8 cellular contexts compared by ENCODE assay signal in the genomic region with DNA sequence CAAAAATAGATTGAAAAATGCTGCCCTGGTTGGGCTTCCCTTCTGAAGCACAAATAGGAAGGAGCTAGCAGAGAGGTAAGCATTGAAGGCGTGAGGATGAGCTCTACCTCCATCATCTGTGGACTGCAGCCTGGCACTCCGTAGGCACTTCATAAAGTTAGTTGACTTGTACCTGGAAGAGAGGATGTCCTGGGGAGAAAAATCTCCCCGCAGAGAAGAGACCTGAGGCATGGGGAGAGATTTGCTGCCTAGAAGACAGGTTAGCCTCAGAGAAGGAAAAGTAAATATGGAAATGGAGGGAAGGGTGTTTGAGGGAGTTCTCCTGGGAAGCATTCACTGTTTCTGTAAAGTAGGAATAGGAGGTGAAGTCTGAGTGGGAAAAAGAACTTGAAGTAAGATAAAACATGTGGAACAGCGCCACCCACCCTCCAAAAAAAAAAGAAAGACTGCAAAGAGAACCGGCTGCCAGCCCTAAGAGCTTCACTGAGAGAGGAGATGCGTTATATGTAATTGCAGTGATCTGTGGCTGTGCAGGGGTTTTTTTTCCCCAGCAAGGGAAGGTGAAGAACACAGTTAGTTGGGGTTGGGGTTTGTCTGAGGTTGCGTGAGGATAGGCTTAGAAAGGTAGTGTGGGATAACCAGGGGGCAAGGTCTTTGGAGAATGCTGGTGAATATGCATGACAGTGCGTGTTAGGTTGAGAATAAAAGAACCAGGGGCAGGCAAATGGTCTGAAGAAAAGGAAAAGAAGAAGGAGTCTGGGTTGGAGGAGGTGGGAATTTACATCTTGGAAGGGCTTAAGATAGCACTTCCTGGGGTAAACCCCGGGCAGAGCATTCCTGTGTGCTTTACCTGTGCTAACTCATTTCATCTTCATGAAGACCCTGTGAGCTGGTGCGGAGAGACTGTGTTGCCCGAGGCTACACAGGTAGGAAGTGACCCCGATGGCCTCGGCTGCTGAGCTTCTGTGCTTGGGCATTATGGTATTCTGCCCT. TPM values are rescaled to one million over a fixed set of nuclear protein-coding genes. Genes with fewer than 3 reads are reported as not detected.
DNase-seq lines count a peak whose midpoint lies in the region; ATAC-seq and TF ChIP-seq lines count a peak whose summit lies in the region.

No MANE protein-coding gene starts in this region.

- no peak overlapping the region for H3K14ac ChIP-seq in trophoblast cell (ENCODE audit: low read length)

- DNase-seq in G401 (ENCODE audit: low spot score) (peak; percentile 71), erythroblast (lab: John Stamatoyannopoulos, UW) (peak; percentile 46 to 68), trophoblast cell (peak in 1 of 2 donors; percentile 34), NCI-H1092 treated with DMSO at 0.1 percent for 48 hours (lab: John Stamatoyannopoulos, UW) (no peak)

- no peak overlapping the region for H3K9ac ChIP-seq in OCI-LY3 (ENCODE audit: low read length)
- no peak overlapping the region for H3K9ac ChIP-seq in trophoblast cell (ENCODE audit: low read length)

- H3K79me2 ChIP-seq in OCI-LY3 (ENCODE audit: low read length) (peaks cover 74% of the 10 kb centered on the region), trophoblast cell (ENCODE audit: control insufficient read depth, insufficient read depth, low read length, poor library complexity) (peaks cover 11% of the 10 kb centered on the region)

- no peak overlapping the region for H4K91ac ChIP-seq in trophoblast cell (ENCODE audit: low read depth, low read length)

- H2AFZ ChIP-seq in OCI-LY3 (ENCODE audit: low read depth, low read length) (no peak overlapping the region), trophoblast cell (ENCODE audit: insufficient read depth, low read length, poor library complexity) (no peak overlapping the region)

- no peak overlapping the region for H3K18ac ChIP-seq in trophoblast cell (ENCODE audit: low read length)

- H4K12ac ChIP-seq in trophoblast cell (ENCODE audit: low read depth, low read length) = no peak overlapping the region

- H3K4me3 ChIP-seq in OCI-LY3 (ENCODE audit: low read length) = no peak overlapping the region
- no peak overlapping the region for H3K4me3 ChIP-seq in trophoblast cell (ENCODE audit: low read depth, low read length)

- H3K9me3 ChIP-seq in OCI-LY3 (ENCODE audit: insufficient read depth, low read length) (no peaks in the 10 kb centered on the region), trophoblast cell (ENCODE audit: insufficient read depth, low read depth, low read length) (no peaks in the 10 kb centered on the region)

- H3K4ac ChIP-seq in trophoblast cell (ENCODE audit: low read depth, low read length) = no peak overlapping the region

- ATAC-seq in GM21528 (IDR thresholded peaks at IDR 0.05; ENCODE audit: low FRiP score, unreplicated experiment) = no peak
- ATAC-seq in HG02852 (IDR thresholded peaks at IDR 0.05; ENCODE audit: unreplicated experiment) = no peak
- ATAC-seq in HG02973 (IDR thresholded peaks at IDR 0.05; ENCODE audit: unreplicated experiment) = no peak

- H3K4me1 ChIP-seq in OCI-LY3 (ENCODE audit: low read length) = peaks cover 14% of the 10 kb centered on the region
- H3K4me1 ChIP-seq in trophoblast cell (ENCODE audit: control insufficient read depth in 1 of 2, insufficient read depth in 2 of 2, low read length in 2 of 2) = peaks cover 24 to 26% of the 10 kb centered on the region in 2 experiments

- in situ Hi-C loops in G401 (cut with HindIII; ENCODE audit: low sequenced_read_pairs) = loop anchor here (25.0 kb wide), 1 partner anchor 131 kb away; no protein-coding TSS in a partner anchor

- H2BK120ac ChIP-seq in trophoblast cell (ENCODE audit: insufficient read depth, low read length, poor library complexity) = no peak overlapping the region

- H3K27ac ChIP-seq in OCI-LY3 (ENCODE audit: low read length) = no peak overlapping the region
- H3K27ac ChIP-seq in trophoblast cell (ENCODE audit: low read depth, low read length) = peak overlapping the region; percentile 42

- peaks cover 5% of the 10 kb centered on the region for H3K79me1 ChIP-seq in trophoblast cell (ENCODE audit: low read length)

- peak overlapping the region; percentile 27 for H2BK5ac ChIP-seq in trophoblast cell (ENCODE audit: low read depth, low read length, poor library complexity)

- H4K8ac ChIP-seq in trophoblast cell (ENCODE audit: low read depth, low read length) = no peak overlapping the region

- H2AK5ac ChIP-seq in trophoblast cell (ENCODE audit: low read length) = no peak overlapping the region

- no peak overlapping the region for H2BK12ac ChIP-seq in trophoblast cell (ENCODE audit: low read length)

- no peak overlapping the region for H3K4me2 ChIP-seq in OCI-LY3 (ENCODE audit: low read length)
- H3K4me2 ChIP-seq in trophoblast cell (ENCODE audit: low read length) = peak overlapping the region; percentile 45

- no peaks in the 10 kb centered on the region for H3K36me3 ChIP-seq in OCI-LY3 (replicated peaks; ENCODE audit: low read depth, low read length)
- no peaks in the 10 kb centered on the region for H3K36me3 ChIP-seq in trophoblast cell (ENCODE audit: control insufficient read depth in 1 of 2, insufficient read depth in 2 of 2, low read length in 2 of 2)

- TF ChIP-seq CTCF in OCI-LY3 (IDR thresholded peaks at IDR 0.05; ENCODE audit: low read depth, low read length) = peak; percentile 65

- TF ChIP-seq POLR2A in erythroblast (IDR thresholded peaks at IDR 0.05; ENCODE audit: low read length) = no peak

- H3K23ac ChIP-seq in trophoblast cell (ENCODE audit: low read length) = no peak overlapping the region

- no CpG with 5 or more reads among the region's 13 CpGs for WGBS in trophoblast cell (ENCODE audit: extremely low coverage, insufficient coverage, insufficient read length)

- no peaks in the 10 kb centered on the region for H3K27me3 ChIP-seq in OCI-LY3 (ENCODE audit: low read depth, low read length)
- H3K27me3 ChIP-seq in trophoblast cell (ENCODE audit: insufficient read depth, low read length) = no peaks in the 10 kb centered on the region

- H4K20me1 ChIP-seq in OCI-LY3 (ENCODE audit: insufficient read depth, low read length) = peaks cover 83% of the 10 kb centered on the region

RNA-seq across cellular contexts. Expression of a gene that starts 16.0 kb away (rescaled TPM):
- 11.1 TPM in 2 replicates for total RNA-seq in G401 (2014; rRNA removed; shearing (Covaris generic))
- polyA plus RNA-seq in trophoblast cell (2013) = 8.2 and 9.3 TPM in 2 replicates
